Comparison of ENCODE assay signal across 1 cellular context in the genomic region with DNA sequence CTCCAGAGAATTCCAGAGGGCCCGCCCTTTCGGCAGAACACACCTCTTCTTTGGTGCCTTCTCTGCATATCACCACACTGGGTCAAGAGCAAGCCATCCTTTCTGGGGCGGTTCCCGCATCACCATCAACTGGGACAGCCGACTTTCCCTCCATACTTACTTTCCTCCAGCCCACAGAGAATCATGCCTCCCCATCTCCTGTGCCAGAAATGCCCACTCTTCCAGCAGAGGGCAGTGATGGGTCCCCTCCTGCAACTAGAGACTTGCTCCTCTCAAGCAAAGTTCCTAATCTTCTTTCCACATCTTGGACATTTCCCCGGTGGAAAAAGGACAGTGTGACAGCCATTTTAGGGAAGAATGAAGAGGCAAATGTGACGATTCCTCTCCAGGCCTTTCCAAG.
TF ChIP-seq lines count a peak whose summit lies in the region.

No MANE protein-coding gene starts in this region.

TF ChIP-seq in GM23338, 12 proteins besides CTCF, POLR2A, EP300 and RAD21 (continued from another document):
- TF ChIP-seq, protein P1, sequence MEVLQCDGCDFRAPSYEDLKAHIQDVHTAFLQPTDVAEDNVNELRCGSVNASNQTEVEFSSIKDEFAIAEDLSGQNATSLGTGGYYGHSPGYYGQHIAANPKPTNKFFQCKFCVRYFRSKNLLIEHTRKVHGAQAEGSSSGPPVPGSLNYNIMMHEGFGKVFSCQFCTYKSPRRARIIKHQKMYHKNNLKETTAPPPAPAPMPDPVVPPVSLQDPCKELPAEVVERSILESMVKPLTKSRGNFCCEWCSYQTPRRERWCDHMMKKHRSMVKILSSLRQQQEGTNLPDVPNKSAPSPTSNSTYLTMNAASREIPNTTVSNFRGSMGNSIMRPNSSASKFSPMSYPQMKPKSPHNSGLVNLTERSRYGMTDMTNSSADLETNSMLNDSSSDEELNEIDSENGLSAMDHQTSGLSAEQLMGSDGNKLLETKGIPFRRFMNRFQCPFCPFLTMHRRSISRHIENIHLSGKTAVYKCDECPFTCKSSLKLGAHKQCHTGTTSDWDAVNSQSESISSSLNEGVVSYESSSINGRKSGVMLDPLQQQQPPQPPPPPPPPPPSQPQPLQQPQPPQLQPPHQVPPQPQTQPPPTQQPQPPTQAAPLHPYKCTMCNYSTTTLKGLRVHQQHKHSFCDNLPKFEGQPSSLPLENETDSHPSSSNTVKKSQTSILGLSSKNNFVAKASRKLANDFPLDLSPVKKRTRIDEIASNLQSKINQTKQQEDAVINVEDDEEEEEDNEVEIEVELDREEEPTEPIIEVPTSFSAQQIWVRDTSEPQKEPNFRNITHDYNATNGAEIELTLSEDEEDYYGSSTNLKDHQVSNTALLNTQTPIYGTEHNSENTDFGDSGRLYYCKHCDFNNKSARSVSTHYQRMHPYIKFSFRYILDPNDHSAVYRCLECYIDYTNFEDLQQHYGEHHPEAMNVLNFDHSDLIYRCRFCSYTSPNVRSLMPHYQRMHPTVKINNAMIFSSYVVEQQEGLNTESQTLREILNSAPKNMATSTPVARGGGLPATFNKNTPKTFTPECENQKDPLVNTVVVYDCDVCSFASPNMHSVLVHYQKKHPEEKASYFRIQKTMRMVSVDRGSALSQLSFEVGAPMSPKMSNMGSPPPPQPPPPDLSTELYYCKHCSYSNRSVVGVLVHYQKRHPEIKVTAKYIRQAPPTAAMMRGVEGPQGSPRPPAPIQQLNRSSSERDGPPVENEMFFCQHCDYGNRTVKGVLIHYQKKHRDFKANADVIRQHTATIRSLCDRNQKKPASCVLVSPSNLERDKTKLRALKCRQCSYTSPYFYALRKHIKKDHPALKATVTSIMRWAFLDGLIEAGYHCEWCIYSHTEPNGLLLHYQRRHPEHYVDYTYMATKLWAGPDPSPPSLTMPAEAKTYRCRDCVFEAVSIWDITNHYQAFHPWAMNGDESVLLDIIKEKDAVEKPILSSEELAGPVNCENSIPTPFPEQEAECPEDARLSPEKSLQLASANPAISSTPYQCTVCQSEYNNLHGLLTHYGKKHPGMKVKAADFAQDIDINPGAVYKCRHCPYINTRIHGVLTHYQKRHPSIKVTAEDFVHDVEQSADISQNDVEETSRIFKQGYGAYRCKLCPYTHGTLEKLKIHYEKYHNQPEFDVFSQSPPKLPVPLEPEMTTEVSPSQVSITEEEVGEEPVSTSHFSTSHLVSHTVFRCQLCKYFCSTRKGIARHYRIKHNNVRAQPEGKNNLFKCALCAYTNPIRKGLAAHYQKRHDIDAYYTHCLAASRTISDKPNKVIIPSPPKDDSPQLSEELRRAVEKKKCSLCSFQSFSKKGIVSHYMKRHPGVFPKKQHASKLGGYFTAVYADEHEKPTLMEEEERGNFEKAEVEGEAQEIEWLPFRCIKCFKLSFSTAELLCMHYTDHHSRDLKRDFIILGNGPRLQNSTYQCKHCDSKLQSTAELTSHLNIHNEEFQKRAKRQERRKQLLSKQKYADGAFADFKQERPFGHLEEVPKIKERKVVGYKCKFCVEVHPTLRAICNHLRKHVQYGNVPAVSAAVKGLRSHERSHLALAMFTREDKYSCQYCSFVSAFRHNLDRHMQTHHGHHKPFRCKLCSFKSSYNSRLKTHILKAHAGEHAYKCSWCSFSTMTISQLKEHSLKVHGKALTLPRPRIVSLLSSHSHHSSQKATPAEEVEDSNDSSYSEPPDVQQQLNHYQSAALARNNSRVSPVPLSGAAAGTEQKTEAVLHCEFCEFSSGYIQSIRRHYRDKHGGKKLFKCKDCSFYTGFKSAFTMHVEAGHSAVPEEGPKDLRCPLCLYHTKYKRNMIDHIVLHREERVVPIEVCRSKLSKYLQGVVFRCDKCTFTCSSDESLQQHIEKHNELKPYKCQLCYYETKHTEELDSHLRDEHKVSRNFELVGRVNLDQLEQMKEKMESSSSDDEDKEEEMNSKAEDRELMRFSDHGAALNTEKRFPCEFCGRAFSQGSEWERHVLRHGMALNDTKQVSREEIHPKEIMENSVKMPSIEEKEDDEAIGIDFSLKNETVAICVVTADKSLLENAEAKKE (CRISPR knock-in tag; IDR thresholded peaks at IDR 0.05) = no peak
- TF ChIP-seq, protein P2, sequence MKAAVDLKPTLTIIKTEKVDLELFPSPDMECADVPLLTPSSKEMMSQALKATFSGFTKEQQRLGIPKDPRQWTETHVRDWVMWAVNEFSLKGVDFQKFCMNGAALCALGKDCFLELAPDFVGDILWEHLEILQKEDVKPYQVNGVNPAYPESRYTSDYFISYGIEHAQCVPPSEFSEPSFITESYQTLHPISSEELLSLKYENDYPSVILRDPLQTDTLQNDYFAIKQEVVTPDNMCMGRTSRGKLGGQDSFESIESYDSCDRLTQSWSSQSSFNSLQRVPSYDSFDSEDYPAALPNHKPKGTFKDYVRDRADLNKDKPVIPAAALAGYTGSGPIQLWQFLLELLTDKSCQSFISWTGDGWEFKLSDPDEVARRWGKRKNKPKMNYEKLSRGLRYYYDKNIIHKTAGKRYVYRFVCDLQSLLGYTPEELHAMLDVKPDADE (IDR thresholded peaks at IDR 0.05) = no peak
- TF ChIP-seq CREB1 (CRISPR knock-in tag; IDR thresholded peaks at IDR 0.05; ENCODE audit: low read depth) (no peak), EZH2phosphoT487 (IDR thresholded peaks at IDR 0.05; ENCODE audit: unreplicated experiment) (no peak)
